3 cellular contexts compared by ENCODE assay signal in genomic region chr3:100154171-100154570, GRCh38.
TF ChIP-seq lines count a peak whose summit lies in the region.

No MANE protein-coding gene starts in this region.

TF ChIP-seq in HepG2, 621 proteins besides CTCF, POLR2A, EP300 and RAD21:
- TF ChIP-seq NFE2L2 (IDR thresholded peaks at IDR 0.05; ENCODE audit: low read length) (peak; percentile 85), MAFK (conservative IDR thresholded peaks at IDR 0.05 in 1 of 2, IDR thresholded peaks at IDR 0.05 in 1 of 2; ENCODE audit: low read length in 2 of 2) (peak; percentile 45 to 71; a peak in 3 of 4 replicates), MAFF (IDR thresholded peaks at IDR 0.05; ENCODE audit: low read depth, low read length) (peak; percentile 60), CCDC6 (CRISPR knock-in tag; IDR thresholded peaks at IDR 0.05) (no peak), ZNF660 (CRISPR knock-in tag; IDR thresholded peaks at IDR 0.05; ENCODE audit: borderline replicate concordance, low read depth) (no peak), RXRB (CRISPR knock-in tag; IDR thresholded peaks at IDR 0.05; ENCODE audit: borderline replicate concordance) (no peak), HNRNPL (IDR thresholded peaks at IDR 0.05; ENCODE audit: low read depth, low read length) (no peak)

TF ChIP-seq in IMR-90, 13 proteins besides CTCF, POLR2A, EP300 and RAD21:
- TF ChIP-seq MAFK (IDR thresholded peaks at IDR 0.05; ENCODE audit: low read depth, low read length) (peak; percentile 73), ELK1 (IDR thresholded peaks at IDR 0.05; ENCODE audit: borderline replicate concordance, low read depth, low read length) (no peak), CEBPB (IDR thresholded peaks at IDR 0.05; ENCODE audit: low read depth, low read length) (no peak), SMC3 (IDR thresholded peaks at IDR 0.05; ENCODE audit: low read depth, low read length) (no peak), FOS (IDR thresholded peaks at IDR 0.05; ENCODE audit: low read depth, low read length) (no peak), CHD1 (IDR thresholded peaks at IDR 0.05; ENCODE audit: low read depth, low read length) (no peak), RCOR1 (IDR thresholded peaks at IDR 0.05; ENCODE audit: insufficient replicate concordance, low read length) (no peak), NFE2L2 (IDR thresholded peaks at IDR 0.05; ENCODE audit: low read depth, low read length) (peak; percentile 91), MAZ (IDR thresholded peaks at IDR 0.05; ENCODE audit: borderline replicate concordance, low read depth, low read length) (no peak), USF2 (IDR thresholded peaks at IDR 0.05; ENCODE audit: low read depth, low read length) (no peak), RFX5 (IDR thresholded peaks at IDR 0.05; ENCODE audit: low read depth, low read length) (no peak)

TF ChIP-seq in K562, 482 proteins besides CTCF, POLR2A, EP300 and RAD21 (continues in another document):
- TF ChIP-seq THAP12 (CRISPR knock-in tag; IDR thresholded peaks at IDR 0.05) (no peak), MIER1 (IDR thresholded peaks at IDR 0.05; ENCODE audit: low read depth) (no peak), GTF2A2 (tag; IDR thresholded peaks at IDR 0.05) (no peak), MAFG (tag; conservative IDR thresholded peaks at IDR 0.05) (peak; percentile 68), ZNF639 (CRISPR knock-in tag; conservative IDR thresholded peaks at IDR 0.05 in 1 of 2, IDR thresholded peaks at IDR 0.05 in 1 of 2) (no peak), ZNF280B (CRISPR knock-in tag; IDR thresholded peaks at IDR 0.05) (no peak), SAFB2 (IDR thresholded peaks at IDR 0.05; ENCODE audit: borderline replicate concordance, low read depth, low read length, severe bottlenecking) (no peak), PHB2 (IDR thresholded peaks at IDR 0.05; ENCODE audit: low read depth) (no peak), GATAD2A (IDR thresholded peaks at IDR 0.05) (no peak), ZNF224 (CRISPR knock-in tag; IDR thresholded peaks at IDR 0.05) (no peak), C11orf30 (IDR thresholded peaks at IDR 0.05; ENCODE audit: low read depth) (peak; percentile 45), MXI1 (IDR thresholded peaks at IDR 0.05; ENCODE audit: low read depth, low read length) (no peak), ZNF518B (CRISPR knock-in tag; IDR thresholded peaks at IDR 0.05) (no peak), ZNF695 (CRISPR knock-in tag; IDR thresholded peaks at IDR 0.05) (no peak), GTF2E2 (tag; IDR thresholded peaks at IDR 0.05) (no peak), FOXM1 (IDR thresholded peaks at IDR 0.05; ENCODE audit: low read depth) (no peak), FOXM1 (CRISPR knock-in tag; IDR thresholded peaks at IDR 0.05; ENCODE audit: low read depth) (no peak), ZNF174 (CRISPR knock-in tag; IDR thresholded peaks at IDR 0.05) (no peak), ATF2 (CRISPR knock-in tag; IDR thresholded peaks at IDR 0.05) (no peak), NFE2L1 (tag; IDR thresholded peaks at IDR 0.05; ENCODE audit: borderline replicate concordance, low read depth) (peak; percentile 47; the same call in 1 of the 2 replicates), RCOR1 (IDR thresholded peaks at IDR 0.05; ENCODE audit: borderline replicate concordance in 1 of 2, low read depth in 2 of 2, low read length in 2 of 2) (no peak), LEF1 (IDR thresholded peaks at IDR 0.05) (no peak), SIX5 (IDR thresholded peaks at IDR 0.05; ENCODE audit: borderline replicate concordance in 1 of 2, insufficient read depth in 1 of 2, low read depth in 1 of 2, low read length in 2 of 2) (no peak), ZBTB43 (CRISPR knock-in tag; IDR thresholded peaks at IDR 0.05) (no peak), ZNF316 (IDR thresholded peaks at IDR 0.05) (peak; percentile 79), HNRNPLL (IDR thresholded peaks at IDR 0.05; ENCODE audit: low read depth, low read length, poor library complexity, severe bottlenecking) (no peak), ELF2 (CRISPR knock-in tag; IDR thresholded peaks at IDR 0.05) (no peak), MLX (CRISPR knock-in tag; conservative IDR thresholded peaks at IDR 0.05) (no peak), RREB1 (CRISPR knock-in tag; IDR thresholded peaks at IDR 0.05) (no peak), NFE2 (IDR thresholded peaks at IDR 0.05; ENCODE audit: low read depth) (0 out of 2 replicates have a peak, but pooled peaks have one; percentile 20), ZNF253 (CRISPR knock-in tag; conservative IDR thresholded peaks at IDR 0.05) (no peak), MAFF (IDR thresholded peaks at IDR 0.05; ENCODE audit: low read length) (peak; percentile 57), ZNF561 (CRISPR knock-in tag; conservative IDR thresholded peaks at IDR 0.05) (no peak), ZNF143 (CRISPR knock-in tag; IDR thresholded peaks at IDR 0.05) (no peak), RBM34 (IDR thresholded peaks at IDR 0.05; ENCODE audit: borderline replicate concordance, insufficient read depth, low read length) (no peak)
